In genomic region chr16:15980329-15980728, GRCh38 we compare ENCODE assay signal across 12 cellular contexts.
"Had no signal": no experiment of that assay in that cellular context is flagged by ENCODE, and none has a peak within 500 bp of the region (broad histone marks: within the 10 kb centered on the region; RNA-seq: fewer than 3 reads in every experiment).

No MANE protein-coding gene starts in this region.

- ATAC-seq: stimulated activated effector memory CD8-positive, alpha-beta T cell treated with anti-CD3 and anti-CD28 coated beads, Interleukin-12 subunit alpha, Interleukin-12 subunit beta, amount 100 ng/mL, for 72 hours had no signal

- H2AFZ ChIP-seq: hepatocyte had no signal

- H3K27me3 ChIP-seq: hepatocyte had no signal

- H3K4me3 Mint-ChIP-seq: activated CD4-positive, alpha-beta T cell treated with anti-CD3 and anti-CD28 coated beads, Interleukin-2, amount 10 ng/mL, durations not matched to agents 7 days and 5 days; activated naive CD4-positive, alpha-beta T cell treated with anti-CD3 and anti-CD28 coated beads for 36 hours; mesothelial cell of epicardium; stimulated activated effector memory CD8-positive, alpha-beta T cell treated with anti-CD3 and anti-CD28 coated beads, Interleukin-12 subunit alpha, Interleukin-12 subunit beta, amount 100 ng/mL, for 72 hours; T-cell had no signal

- H3K27ac Mint-ChIP-seq: activated CD4-positive, alpha-beta T cell treated with anti-CD3 and anti-CD28 coated beads, Interleukin-2, amount 10 ng/mL, durations not matched to agents 7 days and 5 days; activated naive CD4-positive, alpha-beta T cell treated with anti-CD3 and anti-CD28 coated beads for 36 hours; mesothelial cell of epicardium; stimulated activated effector memory CD8-positive, alpha-beta T cell treated with anti-CD3 and anti-CD28 coated beads, Interleukin-12 subunit alpha, Interleukin-12 subunit beta, amount 100 ng/mL, for 72 hours; T-cell had no signal

- H3K4me3 ChIP-seq: hepatocyte, skin epidermis had no signal

- H3K27me3 Mint-ChIP-seq: activated CD4-positive, alpha-beta T cell treated with anti-CD3 and anti-CD28 coated beads, Interleukin-2, amount 10 ng/mL, durations not matched to agents 7 days and 5 days; T-cell had no signal

- DNase-seq: activated CD4-positive, alpha-beta T cell treated with anti-CD3 and anti-CD28 coated beads, Interleukin-2, amount 10 ng/mL, durations not matched to agents 7 days and 5 days; activated CD4-positive, CD25-positive, alpha-beta regulatory T cell; activated CD8-positive, alpha-beta memory T cell treated with anti-CD3 and anti-CD28 coated beads for 24 hours; activated naive CD4-positive, alpha-beta T cell treated with anti-CD3 and anti-CD28 coated beads for 36 hours; amygdala; retina; T-cell; trophoblast cell had no signal

- H3K27ac ChIP-seq: hepatocyte, skin epidermis had no signal
